In the genomic region with DNA sequence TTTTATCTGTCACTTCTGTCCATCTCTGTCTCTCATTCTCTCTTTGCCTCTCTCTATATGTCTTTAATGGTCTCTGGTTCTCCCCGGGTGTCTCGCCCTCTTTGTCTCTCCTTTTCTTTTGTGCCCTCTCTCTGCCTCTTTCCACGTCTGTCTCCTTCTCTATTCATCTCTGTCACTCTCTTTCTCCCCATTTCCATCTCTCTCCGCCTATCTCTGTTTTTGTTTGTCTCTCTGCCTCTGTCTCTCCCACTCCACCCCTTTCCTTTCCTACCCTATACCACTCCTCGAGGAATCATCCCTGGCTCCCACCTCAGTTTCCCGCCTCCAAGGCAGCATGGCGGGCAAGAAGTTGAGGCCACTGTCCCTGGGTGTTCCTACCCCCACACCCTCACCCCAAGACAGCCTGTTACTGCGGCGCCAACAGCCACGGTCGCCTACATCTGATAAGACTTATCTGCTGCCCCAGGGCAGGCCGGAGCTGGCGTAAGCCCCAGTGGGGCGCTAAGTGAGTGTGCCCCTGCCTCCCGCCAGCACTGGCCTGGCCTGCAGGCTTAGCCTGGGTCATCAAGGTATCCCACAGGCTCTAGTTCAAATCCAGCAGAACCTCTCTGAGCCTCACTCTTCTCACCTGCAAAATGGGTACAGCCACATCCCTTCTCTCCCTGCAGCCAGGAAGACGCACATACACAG, we compare ENCODE assay signal across 18 cellular contexts. TPM values are rescaled to one million over a fixed set of nuclear protein-coding genes. Genes with fewer than 3 reads are reported as not detected.
DNase-seq lines count a peak whose midpoint lies in the region; ATAC-seq and TF ChIP-seq lines count a peak whose summit lies in the region.
"Had no signal": no experiment of that assay in that cellular context is flagged by ENCODE, and none has a peak within 500 bp of the region (broad histone marks: within the 10 kb centered on the region; RNA-seq: fewer than 3 reads in every experiment).

No MANE protein-coding gene starts in this region.

- no peaks in the 10 kb centered on the region for H3K36me3 ChIP-seq in H7 (replicated peaks; ENCODE audit: control insufficient read depth, insufficient read depth, low read length)
- H3K36me3 ChIP-seq: BLaER1 treated with 17β-estradiol and CSF1 and Interleukin-3, amounts not matched to agents 10 nM and 100 nM had no signal

- DNase-seq in H7 = peak; percentile 31
- DNase-seq in OCI-M1 (lab: John Stamatoyannopoulos, UW) = peak; percentile 86
- no peak for DNase-seq in endothelial cell (ENCODE audit: low spot score)
- no peak for DNase-seq in mucosa of gallbladder (ENCODE audit: low spot score)
- no peak for DNase-seq in omental fat pad (ENCODE audit: low spot score)
- no peak for DNase-seq in midbrain (lab: John Stamatoyannopoulos, UW)
- DNase-seq: CD8-positive, alpha-beta T cell; GOT3; NCI-H1417; NCI-H187; NCI-H2107; NCI-H510A; NCI-H748 treated with DMSO at 0.1 percent for 48 hours; SHP77 had no signal

- H3K9me3 Mint-ChIP-seq in endothelial cell (ENCODE audit: unreplicated experiment) = no peaks in the 10 kb centered on the region
- H3K9me3 Mint-ChIP-seq: CD8-positive, alpha-beta T cell had no signal

- H3K4me1 Mint-ChIP-seq in endothelial cell (ENCODE audit: unreplicated experiment) = no peaks in the 10 kb centered on the region

- no peak overlapping the region for H3K4me3 ChIP-seq in H7 (ENCODE audit: insufficient read depth, low read depth, low read length)
- H3K4me3 ChIP-seq: BLaER1 treated with 17β-estradiol and CSF1 and Interleukin-3, amounts not matched to agents 10 nM and 100 nM; SK-N-MC had no signal

- TF ChIP-seq CTCF in endothelial cell (IDR thresholded peaks at IDR 0.05; ENCODE audit: unreplicated experiment) (no peak), omental fat pad (IDR thresholded peaks at IDR 0.05) (no peak)

- H3K27me3 Mint-ChIP-seq in endothelial cell (ENCODE audit: unreplicated experiment) = peaks cover 4% of the 10 kb centered on the region

- ATAC-seq in omental fat pad (ENCODE audit: low FRiP score) = no peak
- ATAC-seq: CD8-positive, alpha-beta T cell had no signal

- no peak overlapping the region for H3K4me3 Mint-ChIP-seq in endothelial cell (ENCODE audit: unreplicated experiment)
- H3K4me3 Mint-ChIP-seq: CD8-positive, alpha-beta T cell had no signal

- H3K27ac Mint-ChIP-seq in endothelial cell (ENCODE audit: unreplicated experiment) = peak overlapping the region; percentile 48
- H3K27ac Mint-ChIP-seq: CD8-positive, alpha-beta T cell had no signal

- no peaks in the 10 kb centered on the region for H3K36me3 Mint-ChIP-seq in endothelial cell (ENCODE audit: low read depth, unreplicated experiment)
- H3K36me3 Mint-ChIP-seq: CD8-positive, alpha-beta T cell had no signal

- no peaks in the 10 kb centered on the region for H3K27me3 ChIP-seq in H7 (ENCODE audit: control insufficient read depth, insufficient read depth, low read length)

RNA-seq across cellular contexts. Expression of a gene that starts 0.7 kb away (rescaled TPM):
- total RNA-seq in H7 (2014; rRNA removed; shearing (Covaris generic)) = not detected in 2 replicates
- total RNA-seq in endothelial cell (ENCODE audit: unreplicated experiment) (not detected), mucosa of gallbladder (0.98 TPM), omental fat pad (not detected)
- total RNA-seq: CD8-positive, alpha-beta T cell; M059J; RPMI7951 had no signal

RNA-seq across cellular contexts. Expression of a gene that starts 16.2 kb away (rescaled TPM):
- 52.4 and 54.8 TPM in 2 replicates for total RNA-seq in H7 (2014; rRNA removed; shearing (Covaris generic))
- 122 TPM for total RNA-seq in endothelial cell (ENCODE audit: unreplicated experiment)
- total RNA-seq in mucosa of gallbladder = 108 TPM
- total RNA-seq in omental fat pad = 10 to 100 TPM; 36.5 to 63.2 (median 54.5) TPM

RNA-seq across cellular contexts. Expression of a gene that starts 24.1 kb away (rescaled TPM):
- total RNA-seq in H7 (2014; rRNA removed; shearing (Covaris generic)) = not detected in 2 replicates
- total RNA-seq in endothelial cell (ENCODE audit: unreplicated experiment) = not detected
- total RNA-seq in mucosa of gallbladder = 4.8 TPM
- total RNA-seq in omental fat pad = not detected
- total RNA-seq: CD8-positive, alpha-beta T cell; M059J; RPMI7951 had no signal

RNA-seq across cellular contexts. Expression of a gene that starts 40.6 kb away (rescaled TPM):
- total RNA-seq in H7 (2014; rRNA removed; shearing (Covaris generic)) = 0.21 TPM in 1 of 2 replicates, not detected in the other
- not detected for total RNA-seq in endothelial cell (ENCODE audit: unreplicated experiment)
- not detected for total RNA-seq in mucosa of gallbladder
- not detected for total RNA-seq in omental fat pad
- total RNA-seq: CD8-positive, alpha-beta T cell; M059J; RPMI7951 had no signal

RNA-seq across cellular contexts. Expression of a gene that starts 49.7 kb away (rescaled TPM):
- 0.59 and 1.6 TPM in 2 replicates for total RNA-seq in H7 (2014; rRNA removed; shearing (Covaris generic))
- total RNA-seq in endothelial cell (ENCODE audit: unreplicated experiment) (2.0 TPM), mucosa of gallbladder (21.3 TPM), omental fat pad (1 to 10 TPM in 2 of 4 donors, under 1 TPM in 1, not detected in 1; 0.93 to 2.3 (median 1.4) TPM)

Comparison
In these comparisons a context has a peak if more than half of its experiments do, and no peak if none do; other contexts are left out.
1. DNase-seq: peak in H7 (single experiment) and OCI-M1 (single experiment); none in endothelial cell (single experiment), mucosa of gallbladder (single experiment), omental fat pad (single experiment) and midbrain (single experiment).